36 cellular contexts compared by ENCODE assay signal in genomic region chr2:147483911-147484310, GRCh38.
"Had no signal": no experiment of that assay in that cellular context is flagged by ENCODE, and none has a peak within 500 bp of the region (broad histone marks: within the 10 kb centered on the region; RNA-seq: fewer than 3 reads in every experiment).

No MANE protein-coding gene starts in this region.

- ATAC-seq: activated CD4-positive, alpha-beta T cell treated with anti-CD3 and anti-CD28 coated beads for 36 hours; activated CD4-positive, CD25-positive, alpha-beta regulatory T cell treated with anti-CD3 and anti-CD28 coated beads, Interleukin-2, amount 50 U/mL, for 24 hours; activated CD8-positive, alpha-beta memory T cell treated with anti-CD3 and anti-CD28 coated beads, Interleukin-2, amount 10 ng/mL, durations not matched to agents 7 days and 5 days; activated CD8-positive, alpha-beta T cell treated with anti-CD3 and anti-CD28 coated beads, Interleukin-2, amount 10 ng/mL, durations not matched to agents 7 days and 5 days; activated naive CD8-positive, alpha-beta T cell treated with anti-CD3 and anti-CD28 coated beads, Interleukin-2, amount 50 U/mL, for 24 hours; WTC11 had no signal

- H3K4me3 ChIP-seq: ascending aorta, cardiac muscle cell had no signal

- H3K27ac ChIP-seq: ascending aorta, cardiac muscle cell, WERI-Rb-1 had no signal

- H3K4me3 Mint-ChIP-seq: activated CD4-positive, alpha-beta memory T cell treated with anti-CD3 and anti-CD28 coated beads, Interleukin-2, amount 10 ng/mL, durations not matched to agents 7 days and 5 days; activated CD4-positive, alpha-beta T cell treated with anti-CD3 and anti-CD28 coated beads for 36 hours; activated CD4-positive, alpha-beta T cell treated with anti-CD3 and anti-CD28 coated beads, Interleukin-2, amount 10 ng/mL, durations not matched to agents 7 days and 5 days; activated CD8-positive, alpha-beta memory T cell treated with anti-CD3 and anti-CD28 coated beads, Interleukin-2, amount 10 ng/mL, durations not matched to agents 7 days and 5 days; activated CD8-positive, alpha-beta T cell treated with anti-CD3 and anti-CD28 coated beads, Interleukin-2, amount 10 ng/mL, durations not matched to agents 7 days and 5 days; activated naive CD4-positive, alpha-beta T cell treated with anti-CD3 and anti-CD28 coated beads, Interleukin-2, amount 10 ng/mL, durations not matched to agents 7 days and 5 days; activated naive CD4-positive, alpha-beta T cell treated with anti-CD3 and anti-CD28 coated beads, Interleukin-2, amount 50 U/mL, for 24 hours; activated naive CD8-positive, alpha-beta T cell; activated naive CD8-positive, alpha-beta T cell treated with anti-CD3 and anti-CD28 coated beads, Interleukin-2, amount 10 ng/mL, durations not matched to agents 7 days and 5 days; activated naive CD8-positive, alpha-beta T cell treated with anti-CD3 and anti-CD28 coated beads, Interleukin-2, amount 50 U/mL, for 24 hours; activated T-cell treated with anti-CD3 and anti-CD28 coated beads, Interleukin-2, amount 50 U/mL, for 24 hours; brain; central memory CD8-positive, alpha-beta T cell; T-helper 1 cell treated with Interleukin-12 subunit alpha and Interleukin-12 subunit beta and Interleukin-4 antibody, amounts not matched to agents 30 μg/mL and 1 μg/mL, for 36 hours; T-helper 2 cell treated with Interferon-gamma antibody and Interleukin-4, amounts not matched to agents 5 μg/mL and 100 μg/mL, for 36 hours; WTC11 had no signal

- H3K27me3 ChIP-seq: ascending aorta had no signal

- H3K9me3 Mint-ChIP-seq: activated naive CD4-positive, alpha-beta T cell treated with anti-CD3 and anti-CD28 coated beads, Interleukin-2, amount 10 ng/mL, durations not matched to agents 7 days and 5 days; activated naive CD4-positive, alpha-beta T cell treated with anti-CD3 and anti-CD28 coated beads, Interleukin-2, amount 50 U/mL, for 24 hours; activated naive CD8-positive, alpha-beta T cell treated with anti-CD3 and anti-CD28 coated beads, Interleukin-2, amount 50 U/mL, for 24 hours; activated T-cell treated with anti-CD3 and anti-CD28 coated beads, Interleukin-2, amount 50 U/mL, for 24 hours; activated T-helper 2 cell treated with anti-CD3 and anti-CD28 coated beads, Interferon-gamma antibody, Interleukin-2, Interleukin-4, amounts not matched to agents 10 μg/mL and 5 μg/mL and 100 μg/mL, durations not matched to agents 14 hours and 24 hours and 36 hours; brain; central memory CD8-positive, alpha-beta T cell; T-helper 1 cell treated with Interleukin-12 subunit alpha and Interleukin-12 subunit beta and Interleukin-4 antibody, amounts not matched to agents 30 μg/mL and 1 μg/mL, for 36 hours; T-helper 2 cell treated with Interferon-gamma antibody and Interleukin-4, amounts not matched to agents 5 μg/mL and 100 μg/mL, for 36 hours; WTC11 had no signal

- H3K36me3 Mint-ChIP-seq: activated CD8-positive, alpha-beta memory T cell treated with anti-CD3 and anti-CD28 coated beads, Interleukin-2, amount 10 ng/mL, durations not matched to agents 7 days and 5 days; activated naive CD4-positive, alpha-beta T cell treated with anti-CD3 and anti-CD28 coated beads, Interleukin-2, amount 50 U/mL, for 24 hours; activated naive CD8-positive, alpha-beta T cell; brain; WTC11 had no signal

- H3K4me1 ChIP-seq: ascending aorta had no signal

- H3K4me1 Mint-ChIP-seq: activated CD8-positive, alpha-beta memory T cell treated with anti-CD3 and anti-CD28 coated beads, Interleukin-2, amount 10 ng/mL, durations not matched to agents 7 days and 5 days; activated naive CD4-positive, alpha-beta T cell treated with anti-CD3 and anti-CD28 coated beads, Interleukin-2, amount 50 U/mL, for 24 hours; activated naive CD8-positive, alpha-beta T cell treated with anti-CD3 and anti-CD28 coated beads, Interleukin-2, amount 50 U/mL, for 24 hours; central memory CD8-positive, alpha-beta T cell had no signal

- DNase-seq: activated CD4-positive, alpha-beta memory T cell treated with anti-CD3 and anti-CD28 coated beads, Interleukin-2, amount 10 ng/mL, durations not matched to agents 7 days and 5 days; activated CD4-positive, alpha-beta T cell treated with anti-CD3 and anti-CD28 coated beads for 1 hour; activated CD4-positive, alpha-beta T cell treated with anti-CD3 and anti-CD28 coated beads for 36 hours; activated CD4-positive, alpha-beta T cell treated with anti-CD3 and anti-CD28 coated beads for 48 hours; activated CD4-positive, alpha-beta T cell treated with anti-CD3 and anti-CD28 coated beads, Interleukin-2, amount 10 ng/mL, durations not matched to agents 7 days and 5 days; activated CD4-positive, alpha-beta T cell treated with anti-CD3 and anti-CD28 coated beads, Interleukin-2, amount 50 U/mL, for 48 hours; activated CD4-positive, CD25-positive, alpha-beta regulatory T cell; activated CD8-positive, alpha-beta memory T cell treated with anti-CD3 and anti-CD28 coated beads for 24 hours; activated CD8-positive, alpha-beta memory T cell treated with anti-CD3 and anti-CD28 coated beads, Interleukin-2, amount 10 ng/mL, durations not matched to agents 7 days and 5 days; activated CD8-positive, alpha-beta memory T cell treated with anti-CD3 and anti-CD28 coated beads, Interleukin-2, amount 50 U/mL, for 48 hours; activated CD8-positive, alpha-beta T cell treated with anti-CD3 and anti-CD28 coated beads, Interleukin-2, amount 10 ng/mL, durations not matched to agents 7 days and 5 days; activated effector memory CD4-positive, alpha-beta T cell treated with Interleukin-2 at 50 U/mL for 16 hours; activated gamma-delta T cell; activated naive CD4-positive, alpha-beta T cell treated with anti-CD3 and anti-CD28 coated beads, Interleukin-2, amount 10 ng/mL, durations not matched to agents 7 days and 5 days; activated naive CD4-positive, alpha-beta T cell treated with Interleukin-2 at 50 U/mL for 16 hours; activated naive CD8-positive, alpha-beta T cell treated with anti-CD3 and anti-CD28 coated beads, Interleukin-2, amount 10 ng/mL, durations not matched to agents 7 days and 5 days; activated naive CD8-positive, alpha-beta T cell treated with anti-CD3 and anti-CD28 coated beads, Interleukin-2, amount 50 U/mL, for 24 hours; activated T-cell treated with anti-CD3 and anti-CD28 coated beads, Interleukin-2, amount 50 U/mL, for 24 hours; activated T-cell treated with anti-CD3 and anti-CD28 coated beads, Interleukin-2, amount 50 U/mL, for 48 hours; amygdala; caudate nucleus; SW 1271; T-helper 1 cell; T-helper 9 cell; WERI-Rb-1 had no signal

- H3K27ac Mint-ChIP-seq: activated CD4-positive, alpha-beta memory T cell treated with anti-CD3 and anti-CD28 coated beads, Interleukin-2, amount 10 ng/mL, durations not matched to agents 7 days and 5 days; activated CD4-positive, alpha-beta T cell treated with anti-CD3 and anti-CD28 coated beads for 36 hours; activated CD4-positive, alpha-beta T cell treated with anti-CD3 and anti-CD28 coated beads, Interleukin-2, amount 10 ng/mL, durations not matched to agents 7 days and 5 days; activated CD8-positive, alpha-beta memory T cell treated with anti-CD3 and anti-CD28 coated beads, Interleukin-2, amount 10 ng/mL, durations not matched to agents 7 days and 5 days; activated CD8-positive, alpha-beta T cell treated with anti-CD3 and anti-CD28 coated beads, Interleukin-2, amount 10 ng/mL, durations not matched to agents 7 days and 5 days; activated naive CD4-positive, alpha-beta T cell treated with anti-CD3 and anti-CD28 coated beads, Interleukin-2, amount 10 ng/mL, durations not matched to agents 7 days and 5 days; activated naive CD4-positive, alpha-beta T cell treated with anti-CD3 and anti-CD28 coated beads, Interleukin-2, amount 50 U/mL, for 24 hours; activated naive CD8-positive, alpha-beta T cell; activated naive CD8-positive, alpha-beta T cell treated with anti-CD3 and anti-CD28 coated beads, Interleukin-2, amount 10 ng/mL, durations not matched to agents 7 days and 5 days; activated naive CD8-positive, alpha-beta T cell treated with anti-CD3 and anti-CD28 coated beads, Interleukin-2, amount 50 U/mL, for 24 hours; activated T-cell treated with anti-CD3 and anti-CD28 coated beads, Interleukin-2, amount 50 U/mL, for 24 hours; activated T-helper 2 cell treated with anti-CD3 and anti-CD28 coated beads, Interferon-gamma antibody, Interleukin-2, Interleukin-4, amounts not matched to agents 10 μg/mL and 5 μg/mL and 100 μg/mL, durations not matched to agents 14 hours and 24 hours and 36 hours; T-helper 1 cell treated with Interleukin-12 subunit alpha and Interleukin-12 subunit beta and Interleukin-4 antibody, amounts not matched to agents 30 μg/mL and 1 μg/mL, for 36 hours; T-helper 2 cell treated with Interferon-gamma antibody and Interleukin-4, amounts not matched to agents 5 μg/mL and 100 μg/mL, for 36 hours; WTC11 had no signal

- H3K36me3 ChIP-seq: ascending aorta, cardiac muscle cell, WERI-Rb-1 had no signal
